In the genomic region with DNA sequence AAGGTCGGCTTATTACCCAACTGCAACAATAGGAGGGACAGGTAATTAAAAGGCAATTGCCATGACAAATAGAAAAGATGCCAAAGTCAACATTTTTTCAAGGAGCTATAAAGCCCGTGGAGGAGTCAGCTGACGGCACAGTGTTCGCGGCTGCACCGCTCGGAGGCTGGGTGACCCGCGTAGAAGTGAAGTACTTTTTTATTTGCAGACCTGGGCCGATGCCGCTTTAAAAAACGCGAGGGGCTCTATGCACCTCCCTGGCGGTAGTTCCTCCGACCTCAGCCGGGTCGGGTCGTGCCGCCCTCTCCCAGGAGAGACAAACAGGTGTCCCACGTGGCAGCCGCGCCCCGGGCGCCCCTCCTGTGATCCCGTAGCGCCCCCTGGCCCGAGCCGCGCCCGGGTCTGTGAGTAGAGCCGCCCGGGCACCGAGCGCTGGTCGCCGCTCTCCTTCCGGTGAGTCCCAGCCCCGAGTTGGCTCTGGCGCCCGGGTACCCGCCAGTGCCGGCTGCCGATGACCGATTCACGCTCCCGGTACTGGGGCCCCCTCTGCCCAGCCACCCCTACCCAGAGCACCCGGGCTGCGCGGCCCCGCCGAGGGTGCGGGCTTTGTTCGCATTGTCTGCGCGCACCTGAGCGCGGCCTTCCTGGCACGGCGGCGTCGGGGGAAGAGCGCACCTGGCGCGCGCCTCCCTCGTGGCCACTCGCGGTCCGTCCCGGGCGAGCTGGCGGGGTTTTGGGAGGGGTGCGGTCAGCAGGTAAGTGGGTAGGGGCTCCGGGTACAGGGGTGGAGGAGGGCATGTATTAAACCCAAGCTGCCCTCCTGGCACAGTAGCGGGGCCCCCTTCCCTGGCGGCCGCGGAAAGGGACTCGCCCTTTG, we compare ENCODE assay signal across 1 cellular context.
TF ChIP-seq lines count a peak whose summit lies in the region.

A gene with protein sequence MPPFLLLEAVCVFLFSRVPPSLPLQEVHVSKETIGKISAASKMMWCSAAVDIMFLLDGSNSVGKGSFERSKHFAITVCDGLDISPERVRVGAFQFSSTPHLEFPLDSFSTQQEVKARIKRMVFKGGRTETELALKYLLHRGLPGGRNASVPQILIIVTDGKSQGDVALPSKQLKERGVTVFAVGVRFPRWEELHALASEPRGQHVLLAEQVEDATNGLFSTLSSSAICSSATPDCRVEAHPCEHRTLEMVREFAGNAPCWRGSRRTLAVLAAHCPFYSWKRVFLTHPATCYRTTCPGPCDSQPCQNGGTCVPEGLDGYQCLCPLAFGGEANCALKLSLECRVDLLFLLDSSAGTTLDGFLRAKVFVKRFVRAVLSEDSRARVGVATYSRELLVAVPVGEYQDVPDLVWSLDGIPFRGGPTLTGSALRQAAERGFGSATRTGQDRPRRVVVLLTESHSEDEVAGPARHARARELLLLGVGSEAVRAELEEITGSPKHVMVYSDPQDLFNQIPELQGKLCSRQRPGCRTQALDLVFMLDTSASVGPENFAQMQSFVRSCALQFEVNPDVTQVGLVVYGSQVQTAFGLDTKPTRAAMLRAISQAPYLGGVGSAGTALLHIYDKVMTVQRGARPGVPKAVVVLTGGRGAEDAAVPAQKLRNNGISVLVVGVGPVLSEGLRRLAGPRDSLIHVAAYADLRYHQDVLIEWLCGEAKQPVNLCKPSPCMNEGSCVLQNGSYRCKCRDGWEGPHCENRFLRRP (plus strand): TSS at position 138 of the 877 bp plus-strand sequence. CDS start 9,460 bp downstream, outside the sequence.

TF ChIP-seq in H1, 55 proteins besides CTCF, POLR2A, EP300 and RAD21 (continues in another document):
- TF ChIP-seq ASH2L (IDR thresholded peaks at IDR 0.05; ENCODE audit: low read length) (peak; percentile 76), JUN (IDR thresholded peaks at IDR 0.05; ENCODE audit: low read depth, low read length) (no peak), KDM1A (IDR thresholded peaks at IDR 0.05; ENCODE audit: borderline replicate concordance, low read length) (no peak), HDAC2 (IDR thresholded peaks at IDR 0.05; ENCODE audit: borderline replicate concordance in 1 of 2, low read depth in 2 of 2, low read length in 2 of 2) (no peak), POU5F1 (IDR thresholded peaks at IDR 0.05; ENCODE audit: low read depth, low read length) (no peak), NANOG (IDR thresholded peaks at IDR 0.05; ENCODE audit: insufficient read depth, low read depth, low read length, poor library complexity, severe bottlenecking) (no peak), CTBP2 (IDR thresholded peaks at IDR 0.05; ENCODE audit: borderline replicate concordance, insufficient read depth, insufficient read length, low read length) (no peak), GABPA (IDR thresholded peaks at IDR 0.05; ENCODE audit: borderline replicate concordance, insufficient read depth, low read length) (no peak; the same call in 1 of the 2 replicates), EZH2 (IDR thresholded peaks at IDR 0.05; ENCODE audit: low read depth, low read length, severe bottlenecking) (peak; percentile 51), KDM4A (IDR thresholded peaks at IDR 0.05; ENCODE audit: low read depth, low read length, severe bottlenecking) (peak; percentile 94), PHF8 (conservative IDR thresholded peaks at IDR 0.05; ENCODE audit: low read depth, low read length) (peak; percentile 49), FOSL1 (IDR thresholded peaks at IDR 0.05; ENCODE audit: insufficient read depth, low read depth, low read length) (no peak), BACH1 (IDR thresholded peaks at IDR 0.05; ENCODE audit: low read length) (no peak), CHD2 (IDR thresholded peaks at IDR 0.05; ENCODE audit: low read length) (no peak), EGR1 (IDR thresholded peaks at IDR 0.05; ENCODE audit: borderline replicate concordance, low read depth, low read length) (no peak), SIN3A (conservative IDR thresholded peaks at IDR 0.05 in 1 of 2, IDR thresholded peaks at IDR 0.05 in 1 of 2; ENCODE audit: low read depth in 1 of 2, low read length in 2 of 2) (0 out of 4 replicates have a peak, but pooled peaks of 1 of the 2 experiments have one; percentile 34), RXRA (IDR thresholded peaks at IDR 0.05; ENCODE audit: insufficient read depth, low read depth, low read length) (no peak), SIX5 (IDR thresholded peaks at IDR 0.05; ENCODE audit: low read depth, low read length) (no peak), RFX5 (IDR thresholded peaks at IDR 0.05; ENCODE audit: borderline replicate concordance, low read depth, low read length) (no peak), RNF2 (IDR thresholded peaks at IDR 0.05; ENCODE audit: borderline replicate concordance, low read depth, low read length, missing control alignments, poor library complexity, severe bottlenecking) (peak; percentile 28), GTF2F1 (IDR thresholded peaks at IDR 0.05; ENCODE audit: borderline replicate concordance, low read depth, low read length) (no peak), HDAC6 (IDR thresholded peaks at IDR 0.05; ENCODE audit: low read depth, low read length) (no peak), TAF1 (IDR thresholded peaks at IDR 0.05; ENCODE audit: low read depth, low read length) (peak; percentile 61; the same call in 1 of the 2 replicates), SUZ12 (IDR thresholded peaks at IDR 0.05; ENCODE audit: low read length) (peak; percentile 30), TCF12 (IDR thresholded peaks at IDR 0.05; ENCODE audit: low read depth, low read length) (no peak), POLR2AphosphoS5 (IDR thresholded peaks at IDR 0.05; ENCODE audit: low read depth, low read length) (no peak), KDM5A (IDR thresholded peaks at IDR 0.05; ENCODE audit: low read length) (no peak), BRCA1 (IDR thresholded peaks at IDR 0.05; ENCODE audit: low read depth, low read length) (no peak), BCL11A (IDR thresholded peaks at IDR 0.05; ENCODE audit: low read depth in 2 of 2, low read length in 2 of 2) (no peak), JUND (IDR thresholded peaks at IDR 0.05; ENCODE audit: low read length) (no peak), CBX5 (IDR thresholded peaks at IDR 0.05; ENCODE audit: low read depth, low read length) (no peak), CBX8 (IDR thresholded peaks at IDR 0.05; ENCODE audit: borderline replicate concordance, low read depth, low read length) (no peak), TEAD4 (IDR thresholded peaks at IDR 0.05; ENCODE audit: low read depth, low read length) (no peak), ZNF274 (IDR thresholded peaks at IDR 0.05; ENCODE audit: borderline replicate concordance, extremely low read depth, low read length) (no peak), SIRT6 (IDR thresholded peaks at IDR 0.05; ENCODE audit: low read length) (no peak), MAFK (IDR thresholded peaks at IDR 0.05; ENCODE audit: low read depth, low read length) (no peak), TAF7 (optimal IDR thresholded peaks at IDR 0.05; ENCODE audit: borderline replicate concordance, low read depth, low read length) (no peak), CEBPB (IDR thresholded peaks at IDR 0.05; ENCODE audit: low read depth, low read length) (no peak), RBBP5 (IDR thresholded peaks at IDR 0.05; ENCODE audit: borderline replicate concordance, low read depth, low read length) (no peak; the same call in 1 of the 2 replicates), SP4 (IDR thresholded peaks at IDR 0.05; ENCODE audit: low read length) (no peak), SP1 (IDR thresholded peaks at IDR 0.05; ENCODE audit: low read depth, low read length) (no peak), SRF (IDR thresholded peaks at IDR 0.05; ENCODE audit: low read depth, low read length) (no peak), CHD1 (IDR thresholded peaks at IDR 0.05; ENCODE audit: low read depth, low read length) (no peak), NRF1 (IDR thresholded peaks at IDR 0.05; ENCODE audit: low read depth, low read length) (no peak), SP2 (IDR thresholded peaks at IDR 0.05; ENCODE audit: low read length) (no peak), CREB1 (IDR thresholded peaks at IDR 0.05) (no peak), YY1 (IDR thresholded peaks at IDR 0.05; ENCODE audit: low read depth, low read length) (no peak)
- TF ChIP-seq, protein P1, sequence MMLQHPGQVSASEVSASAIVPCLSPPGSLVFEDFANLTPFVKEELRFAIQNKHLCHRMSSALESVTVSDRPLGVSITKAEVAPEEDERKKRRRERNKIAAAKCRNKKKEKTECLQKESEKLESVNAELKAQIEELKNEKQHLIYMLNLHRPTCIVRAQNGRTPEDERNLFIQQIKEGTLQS (IDR thresholded peaks at IDR 0.05; ENCODE audit: insufficient read depth, low read depth, low read length), result no peak
- TF ChIP-seq, protein P2, sequence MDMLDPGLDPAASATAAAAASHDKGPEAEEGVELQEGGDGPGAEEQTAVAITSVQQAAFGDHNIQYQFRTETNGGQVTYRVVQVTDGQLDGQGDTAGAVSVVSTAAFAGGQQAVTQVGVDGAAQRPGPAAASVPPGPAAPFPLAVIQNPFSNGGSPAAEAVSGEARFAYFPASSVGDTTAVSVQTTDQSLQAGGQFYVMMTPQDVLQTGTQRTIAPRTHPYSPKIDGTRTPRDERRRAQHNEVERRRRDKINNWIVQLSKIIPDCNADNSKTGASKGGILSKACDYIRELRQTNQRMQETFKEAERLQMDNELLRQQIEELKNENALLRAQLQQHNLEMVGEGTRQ (IDR thresholded peaks at IDR 0.05; ENCODE audit: low read length), result no peak
- TF ChIP-seq, protein P3, sequence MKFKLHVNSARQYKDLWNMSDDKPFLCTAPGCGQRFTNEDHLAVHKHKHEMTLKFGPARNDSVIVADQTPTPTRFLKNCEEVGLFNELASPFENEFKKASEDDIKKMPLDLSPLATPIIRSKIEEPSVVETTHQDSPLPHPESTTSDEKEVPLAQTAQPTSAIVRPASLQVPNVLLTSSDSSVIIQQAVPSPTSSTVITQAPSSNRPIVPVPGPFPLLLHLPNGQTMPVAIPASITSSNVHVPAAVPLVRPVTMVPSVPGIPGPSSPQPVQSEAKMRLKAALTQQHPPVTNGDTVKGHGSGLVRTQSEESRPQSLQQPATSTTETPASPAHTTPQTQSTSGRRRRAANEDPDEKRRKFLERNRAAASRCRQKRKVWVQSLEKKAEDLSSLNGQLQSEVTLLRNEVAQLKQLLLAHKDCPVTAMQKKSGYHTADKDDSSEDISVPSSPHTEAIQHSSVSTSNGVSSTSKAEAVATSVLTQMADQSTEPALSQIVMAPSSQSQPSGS (IDR thresholded peaks at IDR 0.05; ENCODE audit: low read length), result no peak
- TF ChIP-seq, protein P4, sequence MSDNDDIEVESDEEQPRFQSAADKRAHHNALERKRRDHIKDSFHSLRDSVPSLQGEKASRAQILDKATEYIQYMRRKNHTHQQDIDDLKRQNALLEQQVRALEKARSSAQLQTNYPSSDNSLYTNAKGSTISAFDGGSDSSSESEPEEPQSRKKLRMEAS (IDR thresholded peaks at IDR 0.05), result peak; percentile 72
- TF ChIP-seq, protein P5, sequence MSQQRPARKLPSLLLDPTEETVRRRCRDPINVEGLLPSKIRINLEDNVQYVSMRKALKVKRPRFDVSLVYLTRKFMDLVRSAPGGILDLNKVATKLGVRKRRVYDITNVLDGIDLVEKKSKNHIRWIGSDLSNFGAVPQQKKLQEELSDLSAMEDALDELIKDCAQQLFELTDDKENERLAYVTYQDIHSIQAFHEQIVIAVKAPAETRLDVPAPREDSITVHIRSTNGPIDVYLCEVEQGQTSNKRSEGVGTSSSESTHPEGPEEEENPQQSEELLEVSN (IDR thresholded peaks at IDR 0.05), result peak; percentile 80
